In genomic region chr9:131588396-131588795, GRCh38 we compare ENCODE assay signal across 19 cellular contexts. TPM values are rescaled to one million over a fixed set of nuclear protein-coding genes. Genes with fewer than 3 reads are reported as not detected.
"Had no signal": no experiment of that assay in that cellular context is flagged by ENCODE, and none has a peak within 500 bp of the region (broad histone marks: within the 10 kb centered on the region; RNA-seq: fewer than 3 reads in every experiment).

No MANE protein-coding gene starts in this region.

- H3K27ac ChIP-seq: adrenal gland, cardiac muscle cell, esophagus muscularis mucosa, left lung, prostate gland, spleen had no signal

- H3K4me3 ChIP-seq: adrenal gland, cardiac muscle cell, esophagus muscularis mucosa, left lung, prostate gland, spleen had no signal

- H3K27ac Mint-ChIP-seq: nephron had no signal

- H3K27me3 ChIP-seq: adrenal gland, cardiac muscle cell, esophagus muscularis mucosa, left lung, spleen had no signal

- DNase-seq: activated CD4-positive, alpha-beta T cell treated with anti-CD3 and anti-CD28 coated beads for 48 hours; activated effector memory CD4-positive, alpha-beta T cell treated with Interleukin-2 at 50 U/mL for 16 hours; activated naive CD4-positive, alpha-beta T cell treated with anti-CD3 and anti-CD28 coated beads, Interleukin-2, amount 50 U/mL, for 16 hours; activated T-cell treated with anti-CD3 and anti-CD28 coated beads for 4 hours; hippocampal formation; mesendoderm; nucleus accumbens; spleen; T-helper 2 cell had no signal

- H3K4me3 Mint-ChIP-seq: nephron had no signal

- H3K9me3 Mint-ChIP-seq: nephron had no signal

- ATAC-seq: left lung, sciatic nerve had no signal

- H3K9me3 ChIP-seq: adrenal gland, esophagus muscularis mucosa, left lung, prostate gland, spleen had no signal

- H3K4me1 ChIP-seq: adrenal gland, prostate gland had no signal

RNA-seq across cellular contexts. Expression of gene PRRT1B, which starts 43.1 kb away (rescaled TPM):
- total RNA-seq: adrenal gland, cardiac muscle cell, sciatic nerve, spleen, ureter had no signal
- polyA plus RNA-seq: adrenal gland, cardiac muscle cell, keratinocyte, spleen, thymus had no signal
